Comparison of ENCODE assay signal across 25 cellular contexts in the genomic region with DNA sequence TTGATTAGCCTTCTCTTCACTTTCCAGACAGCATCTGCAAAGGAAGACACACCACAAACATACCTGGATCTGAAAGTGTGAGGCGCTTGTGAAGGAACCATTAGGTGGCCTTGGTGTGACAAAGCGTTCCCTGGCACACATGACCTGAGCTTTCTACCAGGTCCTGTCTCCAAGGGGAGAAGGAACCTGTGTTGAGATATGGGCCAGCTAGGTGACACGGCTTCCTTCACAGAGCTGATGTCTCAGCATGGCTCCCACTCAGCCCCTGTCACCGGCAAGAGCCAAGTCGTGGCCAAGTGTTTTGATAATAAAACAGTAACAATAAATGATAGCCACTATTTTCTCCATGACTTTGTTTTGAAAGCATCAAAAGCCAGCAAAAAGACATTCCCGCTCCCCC. TPM values are rescaled to one million over a fixed set of nuclear protein-coding genes. Genes with fewer than 3 reads are reported as not detected.
DNase-seq lines count a peak whose midpoint lies in the region; ATAC-seq and TF ChIP-seq lines count a peak whose summit lies in the region.
"Had no signal": no experiment of that assay in that cellular context is flagged by ENCODE, and none has a peak within 500 bp of the region (broad histone marks: within the 10 kb centered on the region; RNA-seq: fewer than 3 reads in every experiment).

No MANE protein-coding gene starts in this region.

- H3K27ac ChIP-seq in tibial artery (no peak overlapping the region), A673 (ENCODE audit: low read depth, low read length, poor library complexity, severe bottlenecking) (no peak overlapping the region)
- H3K27ac ChIP-seq: adrenal gland, brain microvascular endothelial cell, colonic mucosa, parathyroid adenoma, right lobe of liver had no signal

- H3K36me3 Mint-ChIP-seq in activated naive CD4-positive, alpha-beta T cell treated with anti-CD3 and anti-CD28 coated beads for 36 hours (ENCODE audit: low read depth) = peaks cover 3% of the 10 kb centered on the region
- peaks cover 16% of the 10 kb centered on the region for H3K36me3 Mint-ChIP-seq in activated CD8-positive, alpha-beta T cell treated with anti-CD3 and anti-CD28 coated beads for 36 hours (ENCODE audit: low read depth)
- H3K36me3 Mint-ChIP-seq in immature natural killer cell = peaks cover 0 to 4% (median 0%) of the 10 kb centered on the region in 3 donors
- H3K36me3 Mint-ChIP-seq: memory B cell had no signal

- BruUV-seq in A673 (replicated peaks; lab: Mats Ljungman, UMichigan) = no TSS peak

- no peak overlapping the region for H3K4me3 ChIP-seq in tibial artery
- no peak overlapping the region for H3K4me3 ChIP-seq in A673 (ENCODE audit: low read depth, low read length, poor library complexity, severe bottlenecking)
- H3K4me3 ChIP-seq: adrenal gland, colonic mucosa, GM12878, right lobe of liver had no signal

- H3K4me3 Mint-ChIP-seq in activated naive CD4-positive, alpha-beta T cell treated with anti-CD3 and anti-CD28 coated beads for 36 hours = no peak overlapping the region
- H3K4me3 Mint-ChIP-seq in activated CD8-positive, alpha-beta T cell treated with anti-CD3 and anti-CD28 coated beads for 36 hours = peak overlapping the region; percentile 39
- peak overlapping the region in 2 of 5 donors; percentile 9 to 81 for H3K4me3 Mint-ChIP-seq in immature natural killer cell
- peak overlapping the region; percentile 52 to 72 for H3K4me3 Mint-ChIP-seq in stimulated activated naive CD8-positive, alpha-beta T cell treated with anti-CD3 and anti-CD28 coated beads, Interleukin-15, amount 100 ng/mL, for 72 hours
- H3K4me3 Mint-ChIP-seq: activated CD4-positive, alpha-beta memory T cell treated with anti-CD3 and anti-CD28 coated beads, Interleukin-2, amount 10 ng/mL, durations not matched to agents 7 days and 5 days; memory B cell had no signal

- no peak for DNase-seq in activated naive CD4-positive, alpha-beta T cell treated with anti-CD3 and anti-CD28 coated beads for 36 hours
- DNase-seq in activated naive CD4-positive, alpha-beta T cell treated with Interleukin-2 at 50 U/mL for 16 hours = no peak
- DNase-seq in activated CD8-positive, alpha-beta T cell treated with anti-CD3 and anti-CD28 coated beads for 36 hours = no peak
- DNase-seq in immature natural killer cell (no peak), tibial artery (no peak), A673 (ENCODE audit: low spot score) (no peak), NCI-H748 treated with DMSO at 0.1 percent for 48 hours (lab: John Stamatoyannopoulos, UW) (no peak)
- no peak for DNase-seq in stimulated activated naive CD8-positive, alpha-beta T cell treated with anti-CD3 and anti-CD28 coated beads, Interleukin-15, amount 100 ng/mL, for 72 hours
- DNase-seq: activated CD4-positive, alpha-beta memory T cell treated with anti-CD3 and anti-CD28 coated beads, Interleukin-2, amount 10 ng/mL, durations not matched to agents 7 days and 5 days; brain microvascular endothelial cell; colonic mucosa; DMS79; NCI-H2081 treated with DMSO at 0.1 percent for 48 hours; NCI-H446 treated with DMSO at 0.1 percent for 48 hours; right lobe of liver; SHP77 treated with DMSO at 0.1 percent for 48 hours; substantia nigra had no signal

- no peaks in the 10 kb centered on the region for H3K36me3 ChIP-seq in tibial artery
- H3K36me3 ChIP-seq in A673 (ENCODE audit: insufficient read depth, low read length, poor library complexity, severe bottlenecking) = no peaks in the 10 kb centered on the region
- H3K36me3 ChIP-seq: adrenal gland, brain microvascular endothelial cell, colonic mucosa, right lobe of liver had no signal

- H3K27ac Mint-ChIP-seq in activated naive CD4-positive, alpha-beta T cell treated with anti-CD3 and anti-CD28 coated beads for 36 hours = peak overlapping the region; percentile 91
- peak overlapping the region; percentile 95 for H3K27ac Mint-ChIP-seq in activated CD8-positive, alpha-beta T cell treated with anti-CD3 and anti-CD28 coated beads for 36 hours
- peak overlapping the region; percentile 92 to 100 (median 98) for H3K27ac Mint-ChIP-seq in immature natural killer cell
- peak overlapping the region; percentile 51 to 85 for H3K27ac Mint-ChIP-seq in stimulated activated naive CD8-positive, alpha-beta T cell treated with anti-CD3 and anti-CD28 coated beads, Interleukin-15, amount 100 ng/mL, for 72 hours

- no peak for TF ChIP-seq CTCF in activated CD8-positive, alpha-beta T cell treated with anti-CD3 and anti-CD28 coated beads for 36 hours (IDR thresholded peaks at IDR 0.05)
- TF ChIP-seq CTCF in tibial artery (IDR thresholded peaks at IDR 0.05) (no peak), A673 (conservative IDR thresholded peaks at IDR 0.05; ENCODE audit: low read depth, low read length) (no peak)

- peaks cover 0 to 40% of the 10 kb centered on the region in 2 donors for H3K27me3 ChIP-seq in tibial artery
- H3K27me3 ChIP-seq in A673 (replicated peaks; ENCODE audit: insufficient read depth, low read depth, low read length, poor library complexity) = peaks cover 11% of the 10 kb centered on the region
- H3K27me3 ChIP-seq: adrenal gland, colonic mucosa, right lobe of liver had no signal

- intact Hi-C loops in activated naive CD4-positive, alpha-beta T cell treated with anti-CD3 and anti-CD28 coated beads for 36 hours (cut with micrococcal nuclease) = loop anchor here (10.0 kb wide), 1 partner anchor 910 kb away; no protein-coding TSS in a partner anchor
- intact Hi-C loops in activated CD8-positive, alpha-beta T cell treated with anti-CD3 and anti-CD28 coated beads for 36 hours (cut with micrococcal nuclease) = no loop called here
- intact Hi-C loops in tibial artery (cut with DNase I; ENCODE audit: low total_unique reads) (no loop called here), A673 (cut with micrococcal nuclease; ENCODE audit: unreplicated experiment) (no loop called here)

- ATAC-seq in activated CD8-positive, alpha-beta T cell treated with anti-CD3 and anti-CD28 coated beads for 36 hours = no peak
- ATAC-seq in stimulated activated naive CD8-positive, alpha-beta T cell treated with anti-CD3 and anti-CD28 coated beads, Interleukin-15, amount 100 ng/mL, for 72 hours = no peak
- ATAC-seq: GM12878, HCT116, right lobe of liver had no signal

- H3K27me3 Mint-ChIP-seq in activated naive CD4-positive, alpha-beta T cell treated with anti-CD3 and anti-CD28 coated beads for 36 hours (ENCODE audit: low read depth) = no peaks in the 10 kb centered on the region
- H3K27me3 Mint-ChIP-seq in activated CD8-positive, alpha-beta T cell treated with anti-CD3 and anti-CD28 coated beads for 36 hours = no peaks in the 10 kb centered on the region
- peaks cover 3 to 7% (median 4%) of the 10 kb centered on the region in 3 donors for H3K27me3 Mint-ChIP-seq in immature natural killer cell (ENCODE audit: low read depth in 3 of 3)
- no peaks in the 10 kb centered on the region for H3K27me3 Mint-ChIP-seq in stimulated activated naive CD8-positive, alpha-beta T cell treated with anti-CD3 and anti-CD28 coated beads, Interleukin-15, amount 100 ng/mL, for 72 hours
- H3K27me3 Mint-ChIP-seq: memory B cell had no signal

- H3K9me3 ChIP-seq in tibial artery (no peaks in the 10 kb centered on the region), A673 (ENCODE audit: low read depth, low read length, poor library complexity, severe bottlenecking) (no peaks in the 10 kb centered on the region)
- H3K9me3 ChIP-seq: adrenal gland, colonic mucosa, right lobe of liver had no signal

- CTCF ChIA-PET in activated naive CD4-positive, alpha-beta T cell treated with anti-CD3 and anti-CD28 coated beads for 36 hours (lab: Charles Lee) = interaction anchor here (0.5 to 2.3 kb wide), 13 partner anchors 13 to 91 kb away, joined by 3 to 13 read pairs (median 4); a partner anchor contains a TSS
- CTCF ChIA-PET in activated CD8-positive, alpha-beta T cell treated with anti-CD3 and anti-CD28 coated beads for 36 hours (lab: Charles Lee) = interaction anchor here (0.7 to 4.4 kb wide), 12 partner anchors 11 to 69 kb away, joined by 3 to 32 read pairs (median 4); no protein-coding TSS in a partner anchor
- CTCF ChIA-PET in A673 (lab: Charles Lee) = no interaction called here

- POLR2A ChIA-PET in activated CD8-positive, alpha-beta T cell treated with anti-CD3 and anti-CD28 coated beads for 36 hours (lab: Charles Lee) = interaction anchor here (0.9 to 19.9 kb wide), 6 partner anchors 11 to 35 kb away, joined by 4 to 327 read pairs (median 28); a partner anchor contains a TSS
- POLR2A ChIA-PET in A673 (lab: Charles Lee; ENCODE audit: low non-redundant PET) = no interaction called here

- peaks cover 77% of the 10 kb centered on the region for H3K4me1 Mint-ChIP-seq in activated naive CD4-positive, alpha-beta T cell treated with anti-CD3 and anti-CD28 coated beads for 36 hours (ENCODE audit: low read depth)
- H3K4me1 Mint-ChIP-seq in activated CD8-positive, alpha-beta T cell treated with anti-CD3 and anti-CD28 coated beads for 36 hours (ENCODE audit: low read depth) = peaks cover 79% of the 10 kb centered on the region
- peaks cover 64 to 69% of the 10 kb centered on the region in 2 donors for H3K4me1 Mint-ChIP-seq in immature natural killer cell
- H3K4me1 Mint-ChIP-seq in stimulated activated naive CD8-positive, alpha-beta T cell treated with anti-CD3 and anti-CD28 coated beads, Interleukin-15, amount 100 ng/mL, for 72 hours = peaks cover 95% of the 10 kb centered on the region

- H3K4me1 ChIP-seq in tibial artery (no peaks in the 10 kb centered on the region), A673 (ENCODE audit: insufficient read depth, low read length, poor library complexity, severe bottlenecking) (no peaks in the 10 kb centered on the region)
- H3K4me1 ChIP-seq: adrenal gland, colonic mucosa, parathyroid adenoma had no signal

- H3K9me3 Mint-ChIP-seq in activated naive CD4-positive, alpha-beta T cell treated with anti-CD3 and anti-CD28 coated beads for 36 hours = no peaks in the 10 kb centered on the region
- peaks cover 9% of the 10 kb centered on the region for H3K9me3 Mint-ChIP-seq in activated CD8-positive, alpha-beta T cell treated with anti-CD3 and anti-CD28 coated beads for 36 hours
- H3K9me3 Mint-ChIP-seq in immature natural killer cell = no peaks in the 10 kb centered on the region
- H3K9me3 Mint-ChIP-seq in stimulated activated naive CD8-positive, alpha-beta T cell treated with anti-CD3 and anti-CD28 coated beads, Interleukin-15, amount 100 ng/mL, for 72 hours = peaks cover 3 to 10% of the 10 kb centered on the region in 2 donors
- H3K9me3 Mint-ChIP-seq: activated CD4-positive, alpha-beta memory T cell treated with anti-CD3 and anti-CD28 coated beads, Interleukin-2, amount 10 ng/mL, durations not matched to agents 7 days and 5 days; memory B cell had no signal

RNA-seq across cellular contexts. Expression of a gene that starts 20.3 kb away (rescaled TPM):
- total RNA-seq in activated naive CD4-positive, alpha-beta T cell treated with anti-CD3 and anti-CD28 coated beads for 36 hours = 10 to 100 TPM; 79.6 to 82.6 TPM
- total RNA-seq in activated CD8-positive, alpha-beta T cell treated with anti-CD3 and anti-CD28 coated beads for 36 hours = 100 to 1,000 TPM; 112 to 113 TPM
- polyA plus RNA-seq in immature natural killer cell = 100 to 1,000 TPM in 1 of 3 donors, 10 to 100 TPM in 2; 63.6 to 114 (median 84.4) TPM
- total RNA-seq in A673 (2021) = 0.11 TPM in 1 of 2 replicates, not detected in the other
- total RNA-seq: glomerular endothelial cell, MCF 10A had no signal
- polyA plus RNA-seq: AG04450 had no signal

Comparison
In these comparisons a context has a peak if more than half of its experiments do, and no peak if none do; other contexts are left out.
1. RNA of a gene that starts 20.3 kb away (total RNA-seq): 112 to 113 TPM in activated CD8-positive, alpha-beta T cell treated with anti-CD3 and anti-CD28 coated beads for 36 hours and 79.6 to 82.6 TPM in activated naive CD4-positive, alpha-beta T cell treated with anti-CD3 and anti-CD28 coated beads for 36 hours; 0.11 TPM in A673; every median in the first group is over 10 times any median in the second.
2. Peak in every context shown above with its lines, with median percentiles within 50 percentile points of each other: H3K27ac Mint-ChIP-seq.